ENCODE assay signal across 2 cellular contexts in genomic region chr7:837001-837400, GRCh38.
A peak's percentile ranks its signal among the peaks of the same experiment; 100 is the strongest.
TF ChIP-seq lines count a peak whose summit lies in the region.

No MANE protein-coding gene starts in this region.

TF ChIP-seq in HepG2, 621 proteins besides CTCF, POLR2A, EP300 and RAD21 (continued from another document):
- TF ChIP-seq ZFP91 (CRISPR knock-in tag; IDR thresholded peaks at IDR 0.05; ENCODE audit: borderline replicate concordance) (0 out of 2 replicates have a peak, but pooled peaks have one; percentile 7), RCOR2 (CRISPR knock-in tag; IDR thresholded peaks at IDR 0.05) (no peak), ZMYM3 (CRISPR knock-in tag; IDR thresholded peaks at IDR 0.05) (no peak), AGO2 (optimal IDR thresholded peaks at IDR 0.05; ENCODE audit: low read depth, low read length) (peak; percentile 47)

TF ChIP-seq in HEK293T, 16 proteins besides CTCF, POLR2A, EP300 and RAD21 (continued from another document):
- TF ChIP-seq ELF4 (IDR thresholded peaks at IDR 0.05) (no peak), L3MBTL2 (conservative IDR thresholded peaks at IDR 0.05) (no peak), SUZ12 (IDR thresholded peaks at IDR 0.05) (no peak), HDGF (IDR thresholded peaks at IDR 0.05; ENCODE audit: borderline replicate concordance) (no peak), SP1 (IDR thresholded peaks at IDR 0.05) (no peak), FOXK2 (IDR thresholded peaks at IDR 0.05) (no peak), CTBP1 (IDR thresholded peaks at IDR 0.05; ENCODE audit: borderline replicate concordance) (no peak), ARNT (IDR thresholded peaks at IDR 0.05) (no peak), LEF1 (IDR thresholded peaks at IDR 0.05; ENCODE audit: borderline replicate concordance) (no peak)
- TF ChIP-seq, protein P1, sequence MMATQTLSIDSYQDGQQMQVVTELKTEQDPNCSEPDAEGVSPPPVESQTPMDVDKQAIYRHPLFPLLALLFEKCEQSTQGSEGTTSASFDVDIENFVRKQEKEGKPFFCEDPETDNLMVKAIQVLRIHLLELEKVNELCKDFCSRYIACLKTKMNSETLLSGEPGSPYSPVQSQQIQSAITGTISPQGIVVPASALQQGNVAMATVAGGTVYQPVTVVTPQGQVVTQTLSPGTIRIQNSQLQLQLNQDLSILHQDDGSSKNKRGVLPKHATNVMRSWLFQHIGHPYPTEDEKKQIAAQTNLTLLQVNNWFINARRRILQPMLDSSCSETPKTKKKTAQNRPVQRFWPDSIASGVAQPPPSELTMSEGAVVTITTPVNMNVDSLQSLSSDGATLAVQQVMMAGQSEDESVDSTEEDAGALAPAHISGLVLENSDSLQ (IDR thresholded peaks at IDR 0.05), result no peak
